1 cellular context compared by ENCODE assay signal in the genomic region with DNA sequence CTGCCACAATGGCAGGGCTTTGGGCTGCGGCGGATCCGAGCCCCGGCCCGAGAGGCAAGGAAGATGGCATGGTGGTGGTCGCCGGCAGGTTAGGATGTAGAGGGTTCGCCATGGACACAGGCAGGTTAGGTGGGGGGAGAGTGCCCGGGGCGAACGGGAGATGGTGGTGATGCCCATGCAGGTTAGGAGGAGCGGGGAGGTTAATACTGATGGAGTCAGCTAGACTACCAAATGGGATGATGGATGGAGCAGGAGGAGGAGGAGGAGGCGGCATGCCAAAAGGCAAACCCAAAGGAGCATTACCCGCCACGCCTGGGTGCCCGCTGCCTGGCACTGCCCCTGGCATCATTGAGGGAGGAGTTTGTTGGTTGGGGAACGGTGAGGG.
TF ChIP-seq lines count a peak whose summit lies in the region.

No MANE protein-coding gene starts in this region.

TF ChIP-seq in HepG2, 621 proteins besides CTCF, POLR2A, EP300 and RAD21:
- TF ChIP-seq AGO1 (IDR thresholded peaks at IDR 0.05; ENCODE audit: low read depth, low read length, poor library complexity, severe bottlenecking) (peak; percentile 45), IRX3 (CRISPR knock-in tag; IDR thresholded peaks at IDR 0.05; ENCODE audit: borderline replicate concordance, low read depth) (no peak), ZNF777 (CRISPR knock-in tag; IDR thresholded peaks at IDR 0.05) (no peak), ZNF766 (CRISPR knock-in tag; IDR thresholded peaks at IDR 0.05; ENCODE audit: borderline replicate concordance) (no peak), RORA (CRISPR knock-in tag; IDR thresholded peaks at IDR 0.05) (no peak), FIP1L1 (IDR thresholded peaks at IDR 0.05; ENCODE audit: borderline replicate concordance, insufficient read depth, low read depth, low read length) (no peak), ZNF225 (CRISPR knock-in tag; IDR thresholded peaks at IDR 0.05) (no peak), ZNF432 (CRISPR knock-in tag; IDR thresholded peaks at IDR 0.05; ENCODE audit: borderline replicate concordance) (no peak), BORCS8-MEF2B (CRISPR knock-in tag; IDR thresholded peaks at IDR 0.05) (no peak), AGO2 (optimal IDR thresholded peaks at IDR 0.05; ENCODE audit: low read depth, low read length) (peak; percentile 86), HNRNPL (IDR thresholded peaks at IDR 0.05; ENCODE audit: low read depth, low read length) (peak; percentile 67), TEAD3 (CRISPR knock-in tag; optimal IDR thresholded peaks at IDR 0.05; ENCODE audit: borderline replicate concordance) (no peak), ZBTB10 (CRISPR knock-in tag; IDR thresholded peaks at IDR 0.05; ENCODE audit: borderline replicate concordance) (no peak), ZNF24 (IDR thresholded peaks at IDR 0.05) (no peak), RBFOX2 (IDR thresholded peaks at IDR 0.05; ENCODE audit: low read depth, low read length) (peak; percentile 62), MTA3 (CRISPR knock-in tag; IDR thresholded peaks at IDR 0.05) (no peak), GZF1 (CRISPR knock-in tag; IDR thresholded peaks at IDR 0.05) (no peak)
- TF ChIP-seq, protein P1, sequence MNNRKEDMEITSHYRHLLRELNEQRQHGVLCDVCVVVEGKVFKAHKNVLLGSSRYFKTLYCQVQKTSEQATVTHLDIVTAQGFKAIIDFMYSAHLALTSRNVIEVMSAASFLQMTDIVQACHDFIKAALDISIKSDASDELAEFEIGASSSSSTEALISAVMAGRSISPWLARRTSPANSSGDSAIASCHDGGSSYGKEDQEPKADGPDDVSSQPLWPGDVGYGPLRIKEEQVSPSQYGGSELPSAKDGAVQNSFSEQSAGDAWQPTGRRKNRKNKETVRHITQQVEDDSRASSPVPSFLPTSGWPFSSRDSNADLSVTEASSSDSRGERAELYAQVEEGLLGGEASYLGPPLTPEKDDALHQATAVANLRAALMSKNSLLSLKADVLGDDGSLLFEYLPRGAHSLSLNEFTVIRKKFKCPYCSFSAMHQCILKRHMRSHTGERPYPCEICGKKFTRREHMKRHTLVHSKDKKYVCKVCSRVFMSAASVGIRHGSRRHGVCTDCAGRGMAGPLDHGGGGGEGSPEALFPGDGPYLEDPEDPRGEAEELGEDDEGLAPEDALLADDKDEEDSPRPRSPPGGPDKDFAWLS (CRISPR knock-in tag; IDR thresholded peaks at IDR 0.05; ENCODE audit: borderline replicate concordance): no peak
